20 cellular contexts compared by ENCODE assay signal in the genomic region with DNA sequence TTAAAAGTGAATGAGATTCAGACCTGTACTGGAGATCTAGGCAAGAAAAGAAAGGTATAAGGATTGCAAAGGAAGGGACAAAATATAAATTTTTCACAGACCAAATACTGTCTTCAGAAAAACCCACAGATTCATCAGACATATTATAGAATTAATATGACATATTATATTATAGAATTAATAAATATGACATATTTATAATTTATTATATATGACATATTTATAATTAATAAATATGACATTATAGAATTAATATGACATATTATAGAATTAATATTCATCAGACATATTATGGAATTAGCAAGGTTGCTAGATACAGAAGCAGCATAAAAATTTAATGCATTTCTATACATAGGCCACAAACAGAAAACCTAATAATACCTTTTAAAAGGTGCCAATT. TPM values are rescaled to one million over a fixed set of nuclear protein-coding genes. Genes with fewer than 3 reads are reported as not detected.
DNase-seq lines count a peak whose midpoint lies in the region; ATAC-seq, FAIRE-seq and TF ChIP-seq lines count a peak whose summit lies in the region.
"Had no signal": no experiment of that assay in that cellular context is flagged by ENCODE, and none has a peak within 500 bp of the region (broad histone marks: within the 10 kb centered on the region; RNA-seq: fewer than 3 reads in every experiment).

No MANE protein-coding gene starts in this region.

- no peaks in the 10 kb centered on the region for H3K27me3 Mint-ChIP-seq in activated T-helper 17 cell treated with anti-CD3 and anti-CD28 coated beads, Interleukin-2, amount 50 U/mL, for 72 hours
- no peaks in the 10 kb centered on the region for H3K27me3 Mint-ChIP-seq in H9 (ENCODE audit: low read depth)
- H3K27me3 Mint-ChIP-seq: IgD-negative memory B cell had no signal

- no peak overlapping the region for H3K14ac ChIP-seq in H9 (ENCODE audit: insufficient read depth, low read length)

- no peaks in the 10 kb centered on the region for H3K9me3 ChIP-seq in kidney (ENCODE audit: control insufficient read depth in 1 of 2, low read length in 2 of 2)
- H3K9me3 ChIP-seq in PC-9 (ENCODE audit: insufficient read depth, low read depth), result no peaks in the 10 kb centered on the region
- H3K9me3 ChIP-seq in heart left ventricle, result no peaks in the 10 kb centered on the region
- H3K9me3 ChIP-seq in H9 (ENCODE audit: control insufficient read depth, low read depth, low read length), result no peaks in the 10 kb centered on the region
- H3K9me3 ChIP-seq: A549 had no signal

- no peak overlapping the region for H3K9ac ChIP-seq in kidney (ENCODE audit: low read length in 2 of 2)
- H3K9ac ChIP-seq in H9 (ENCODE audit: extremely low read depth, insufficient read length, low read length), result no peak overlapping the region

- POLR2A ChIA-PET in PC-9 (lab: Charles Lee; ENCODE audit: unreplicated experiment), result no interaction called here

- no peak for TF ChIP-seq POLR2A in heart left ventricle (IDR thresholded peaks at IDR 0.05)

- H3K9me3 Mint-ChIP-seq in activated T-helper 17 cell treated with anti-CD3 and anti-CD28 coated beads, Interleukin-2, amount 50 U/mL, for 72 hours, result no peaks in the 10 kb centered on the region
- H3K9me3 Mint-ChIP-seq in H9, result no peaks in the 10 kb centered on the region
- H3K9me3 Mint-ChIP-seq: CD8-positive, alpha-beta T cell; IgD-negative memory B cell had no signal

- peaks cover 56% of the 10 kb centered on the region for H3K36me3 Mint-ChIP-seq in activated T-helper 17 cell treated with anti-CD3 and anti-CD28 coated beads, Interleukin-2, amount 50 U/mL, for 72 hours (ENCODE audit: low read depth)
- H3K36me3 Mint-ChIP-seq in H9 (ENCODE audit: insufficient read depth in 1 of 3, low read depth in 3 of 3), result peaks cover 0 to 14% (median 5%) of the 10 kb centered on the region in 3 experiments; a peak in 4 of 7 replicates

- no peak for ATAC-seq in activated T-helper 17 cell treated with anti-CD3 and anti-CD28 coated beads, Interleukin-2, amount 50 U/mL, for 72 hours (replicated peaks)
- no peak for ATAC-seq in heart left ventricle
- ATAC-seq in left lobe of liver, result no peak
- ATAC-seq: A549; CD8-positive, alpha-beta T cell; GM12878; HepG2 had no signal

- no peak overlapping the region for H2BK20ac ChIP-seq in H9 (ENCODE audit: low read depth, low read length, poor library complexity, severe bottlenecking)

- H3K23ac ChIP-seq in H9 (ENCODE audit: insufficient read length, low read depth, low read length), result no peak overlapping the region

- no peak overlapping the region for H2BK120ac ChIP-seq in H9 (ENCODE audit: low read depth, low read length, poor library complexity, severe bottlenecking)

- intact Hi-C loops in kidney (cut with DNase I), result no loop called here
- intact Hi-C loops in PC-9 (cut with micrococcal nuclease; ENCODE audit: unreplicated experiment), result no loop called here
- intact Hi-C loops in heart left ventricle (cut with DNase I), result loop anchor here in 4 of 10 donors (5.0 to 10.0 kb wide), 4 partner anchors 241 to 476 kb away; a partner anchor contains a TSS

- H4K91ac ChIP-seq in H9 (ENCODE audit: insufficient read length, low read depth, low read length), result no peak overlapping the region

- H3K79me2 ChIP-seq in PC-9 (ENCODE audit: low read depth), result no peaks in the 10 kb centered on the region
- no peaks in the 10 kb centered on the region for H3K79me2 ChIP-seq in H9 (ENCODE audit: insufficient read depth, low read length)

- H3K4me1 ChIP-seq in kidney (ENCODE audit: control insufficient read depth in 1 of 2, insufficient read depth in 1 of 2, low read depth in 1 of 2, low read length in 2 of 2) (no peaks in the 10 kb centered on the region), PC-9 (replicated peaks; ENCODE audit: insufficient read depth) (no peaks in the 10 kb centered on the region), heart left ventricle (no peaks in the 10 kb centered on the region), H9 (ENCODE audit: insufficient read depth, low read length) (no peaks in the 10 kb centered on the region)
- H3K4me1 ChIP-seq: A549 had no signal

- no peak overlapping the region for H2AFZ ChIP-seq in PC-9
- H2AFZ ChIP-seq in H9 (ENCODE audit: low read length), result no peak overlapping the region

- BruUV-seq in PC-9 (replicated peaks; lab: Mats Ljungman, UMichigan), result no TSS peak

- H3K27ac ChIP-seq in kidney (ENCODE audit: low read depth in 2 of 2, low read length in 2 of 2) (no peak overlapping the region), PC-9 (no peak overlapping the region), heart left ventricle (no peak overlapping the region), H9 (ENCODE audit: insufficient read length, low read depth, low read length) (no peak overlapping the region)
- H3K27ac ChIP-seq: A549, C4-2B had no signal

- no peaks in the 10 kb centered on the region for H3K9me2 ChIP-seq in PC-9 (ENCODE audit: insufficient read depth)

- no peak overlapping the region for H3K4ac ChIP-seq in H9 (ENCODE audit: low read depth, low read length)

- peaks cover 0 to 12% of the 10 kb centered on the region in 2 donors for H3K36me3 ChIP-seq in kidney (ENCODE audit: control insufficient read depth in 1 of 2, insufficient read depth in 2 of 2, low read length in 2 of 2)
- H3K36me3 ChIP-seq in PC-9 (ENCODE audit: low read depth), result peaks cover 9% of the 10 kb centered on the region; the same call in 1 of the 2 replicates
- H3K36me3 ChIP-seq in heart left ventricle, result peaks cover 0 to 67% (median 38%) of the 10 kb centered on the region in 9 donors

- no peaks in the 10 kb centered on the region for H3K23me2 ChIP-seq in H9 (ENCODE audit: insufficient read length, low read depth, low read length, poor library complexity, severe bottlenecking)

- H3T11ph ChIP-seq in H9 (ENCODE audit: low read length), result no peak overlapping the region

- H4K20me1 ChIP-seq in PC-9 (ENCODE audit: insufficient read depth), result no peaks in the 10 kb centered on the region; the same call in 1 of the 2 replicates
- H4K20me1 ChIP-seq in H9 (ENCODE audit: control insufficient read depth, insufficient read depth, insufficient read length), result no peaks in the 10 kb centered on the region

- no peak overlapping the region for H3K4me3 Mint-ChIP-seq in activated T-helper 17 cell treated with anti-CD3 and anti-CD28 coated beads, Interleukin-2, amount 50 U/mL, for 72 hours
- no peak overlapping the region for H3K4me3 Mint-ChIP-seq in H9
- H3K4me3 Mint-ChIP-seq: CD8-positive, alpha-beta T cell had no signal

- H3K4me3 ChIP-seq in kidney (ENCODE audit: low read length in 2 of 2), result no peak overlapping the region
- H3K4me3 ChIP-seq in PC-9, result no peak overlapping the region
- no peak overlapping the region for H3K4me3 ChIP-seq in heart left ventricle
- H3K4me3 ChIP-seq: A549, GM12878 had no signal

- CTCF ChIA-PET in PC-9 (lab: Charles Lee), result no interaction called here

- H2BK5ac ChIP-seq in H9 (ENCODE audit: insufficient read length, low read length), result no peak overlapping the region

- no peaks in the 10 kb centered on the region for H3K4me1 Mint-ChIP-seq in activated T-helper 17 cell treated with anti-CD3 and anti-CD28 coated beads, Interleukin-2, amount 50 U/mL, for 72 hours
- no peaks in the 10 kb centered on the region for H3K4me1 Mint-ChIP-seq in H9

- no peak overlapping the region for H3K56ac ChIP-seq in H9 (ENCODE audit: insufficient read length, low read depth, low read length)

- no peak overlapping the region for H3K4me2 ChIP-seq in PC-9
- no peak overlapping the region for H3K4me2 ChIP-seq in H9 (ENCODE audit: insufficient read depth, insufficient read length, low read length)
- H3K4me2 ChIP-seq: A549 had no signal

- H2AK5ac ChIP-seq in H9 (ENCODE audit: insufficient read length, low read length), result no peak overlapping the region

- H3K27ac Mint-ChIP-seq in activated T-helper 17 cell treated with anti-CD3 and anti-CD28 coated beads, Interleukin-2, amount 50 U/mL, for 72 hours, result peak overlapping the region; percentile 48
- H3K27ac Mint-ChIP-seq in H9, result no peak overlapping the region

- TF ChIP-seq CTCF in kidney (IDR thresholded peaks at IDR 0.05; ENCODE audit: borderline replicate concordance, extremely low read depth, insufficient read depth) (no peak), PC-9 (conservative IDR thresholded peaks at IDR 0.05) (no peak), heart left ventricle (IDR thresholded peaks at IDR 0.05) (no peak), H9 (conservative IDR thresholded peaks at IDR 0.05) (no peak)

- H3K79me1 ChIP-seq in H9 (ENCODE audit: insufficient read depth, low read depth, low read length, poor library complexity, severe bottlenecking), result no peaks in the 10 kb centered on the region

- H2BK12ac ChIP-seq in H9 (ENCODE audit: insufficient read length, low read depth, low read length), result no peak overlapping the region

- H4K8ac ChIP-seq in H9 (replicated peaks; ENCODE audit: insufficient read length, low read depth, low read length), result no peak overlapping the region

- H3K27me3 ChIP-seq in PC-9 (ENCODE audit: insufficient read depth, low read depth) (no peaks in the 10 kb centered on the region), heart left ventricle (no peaks in the 10 kb centered on the region), H9 (ENCODE audit: insufficient read depth, low read length) (no peaks in the 10 kb centered on the region)

- no peaks in the 10 kb centered on the region for H3F3A ChIP-seq in PC-9 (ENCODE audit: insufficient read depth, low read depth)

- H3K18ac ChIP-seq in H9 (ENCODE audit: insufficient read length, low read depth, low read length), result no peak overlapping the region

- H4K5ac ChIP-seq in H9 (ENCODE audit: insufficient read length, low read depth, low read length), result no peak overlapping the region

- FAIRE-seq in A204.1 (lab: Jason Lieb, UNC), result peak; percentile 92
- peak; percentile 85 for FAIRE-seq in G401.6 (lab: Jason Lieb, UNC)
- FAIRE-seq in kidney (lab: Jason Lieb, UNC), result peak; percentile 81
- FAIRE-seq: A549, GM12878, HepG2 had no signal

- DNase-seq in kidney, result no peak
- no peak for DNase-seq in PC-9
- no peak for DNase-seq in heart left ventricle
- DNase-seq in left lobe of liver (ENCODE audit: low spot score), result no peak
- no peak for DNase-seq in H9
- DNase-seq: AML-193; Calu3; CD8-positive, alpha-beta T cell; DMS79 treated with DMSO at 0.1 percent for 48 hours; GOT3; H7 had no signal

- H2BK15ac ChIP-seq in H9 (ENCODE audit: low read depth, low read length), result no peak overlapping the region

RNA-seq across cellular contexts. Expression of a gene that starts 44.7 kb away (rescaled TPM):
- total RNA-seq in activated T-helper 17 cell treated with anti-CD3 and anti-CD28 coated beads, Interleukin-2, amount 50 U/mL, for 72 hours, result 10 to 100 TPM in 1 of 2 donors, under 1 TPM in 1; 0.61 to 13.7 TPM
- total RNA-seq in kidney, result not detected
- not detected for polyA plus RNA-seq in kidney (ENCODE audit: insufficient read depth, low read depth, low replicate concordance)
- 0.65 and 1.1 TPM in 2 replicates for total RNA-seq in PC-9 (2021)
- under 1 TPM in 1 of 9 donors, not detected in 8; 0.48 TPM for total RNA-seq in heart left ventricle
- not detected for polyA plus RNA-seq in heart left ventricle
- 1.6 TPM for total RNA-seq in left lobe of liver
- total RNA-seq in H9 (2021), result 0.50 and 1.1 TPM in 2 replicates
- total RNA-seq: CD8-positive, alpha-beta T cell; H7; HepG2 had no signal
- polyA plus RNA-seq: BJ, IgD-negative memory B cell had no signal

RNA-seq across cellular contexts. Expression of a gene that starts 47.1 kb away (rescaled TPM):
- total RNA-seq in activated T-helper 17 cell treated with anti-CD3 and anti-CD28 coated beads, Interleukin-2, amount 50 U/mL, for 72 hours, result 10 to 100 TPM; 52.9 to 66.4 TPM
- total RNA-seq in kidney, result 39.8 TPM
- 109 TPM for polyA plus RNA-seq in kidney (ENCODE audit: insufficient read depth, low read depth, low replicate concordance)
- 58.3 and 84.9 TPM in 2 replicates for total RNA-seq in PC-9 (2021)
- total RNA-seq in heart left ventricle, result 10 to 100 TPM; 36.5 to 83.4 (median 50.9) TPM
- polyA plus RNA-seq in heart left ventricle, result 100 to 1,000 TPM in 1 of 2 donors, 10 to 100 TPM in 1; 98.8 to 111 TPM
- 48.3 TPM for total RNA-seq in left lobe of liver
- total RNA-seq in H9 (2021), result 97.6 and 102 TPM in 2 replicates
